ENCODE assay signal across 2 cellular contexts in the genomic region with DNA sequence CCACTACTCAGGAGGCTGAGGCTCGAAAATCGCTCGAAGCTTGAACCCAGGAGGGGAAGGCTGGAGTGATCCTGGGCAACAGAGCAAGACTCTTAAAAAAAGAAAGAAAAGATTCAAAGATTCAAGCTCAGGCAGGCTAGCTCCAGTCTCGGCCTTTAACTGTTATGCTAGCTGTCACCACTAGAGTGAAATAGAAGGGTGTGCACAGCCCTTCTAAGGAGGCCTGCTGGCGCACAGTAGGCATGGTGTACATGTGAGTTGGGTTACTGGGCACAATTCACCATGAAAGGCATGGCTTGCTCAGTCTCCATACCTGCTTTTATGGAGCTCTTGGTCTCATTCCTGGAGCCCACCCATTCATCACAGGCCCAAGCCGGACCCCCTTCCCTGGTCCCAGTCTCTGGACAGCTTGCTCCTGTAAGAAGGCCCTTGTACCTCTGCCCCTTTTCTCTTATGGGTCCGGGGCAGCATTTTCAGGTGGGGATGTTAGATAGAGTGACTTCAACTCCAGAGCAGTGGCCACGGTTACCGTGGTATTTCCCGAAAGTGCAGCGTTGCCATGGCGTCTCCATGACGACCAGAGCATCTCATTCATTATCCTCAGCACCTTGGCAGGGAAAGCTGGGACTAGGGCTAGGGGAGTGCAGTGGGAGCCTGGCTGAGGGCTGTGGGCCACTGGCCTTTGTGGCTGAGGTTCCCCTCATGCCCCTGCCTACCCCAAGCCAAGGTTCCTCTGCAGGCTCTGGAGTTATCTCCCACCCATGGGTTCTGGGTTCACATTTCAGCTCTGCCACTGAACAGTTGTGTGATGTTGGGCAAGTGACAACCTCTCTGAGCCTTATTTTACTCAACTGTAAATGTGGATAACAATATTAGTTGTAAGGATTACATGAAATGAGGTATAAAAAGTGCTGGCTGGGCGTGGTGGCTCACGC.
TF ChIP-seq lines count a peak whose summit lies in the region.

No MANE protein-coding gene starts in this region.

TF ChIP-seq in HCT116, 20 proteins besides CTCF, POLR2A, EP300 and RAD21:
- TF ChIP-seq FOSL1 (IDR thresholded peaks at IDR 0.05; ENCODE audit: low read depth): no peak
- TF ChIP-seq SIN3A (IDR thresholded peaks at IDR 0.05; ENCODE audit: low read depth): no peak
- TF ChIP-seq SP1 (IDR thresholded peaks at IDR 0.05; ENCODE audit: low read depth): no peak
- no peak for TF ChIP-seq ZNF274 (IDR thresholded peaks at IDR 0.05; ENCODE audit: low read depth, low read length)
- TF ChIP-seq POLR2AphosphoS5 (IDR thresholded peaks at IDR 0.05; ENCODE audit: low read depth, low read length): no peak
- TF ChIP-seq ELF1 (IDR thresholded peaks at IDR 0.05; ENCODE audit: borderline replicate concordance, low read depth): no peak
- no peak for TF ChIP-seq EGR1 (IDR thresholded peaks at IDR 0.05; ENCODE audit: low read depth)
- TF ChIP-seq, protein P1, sequence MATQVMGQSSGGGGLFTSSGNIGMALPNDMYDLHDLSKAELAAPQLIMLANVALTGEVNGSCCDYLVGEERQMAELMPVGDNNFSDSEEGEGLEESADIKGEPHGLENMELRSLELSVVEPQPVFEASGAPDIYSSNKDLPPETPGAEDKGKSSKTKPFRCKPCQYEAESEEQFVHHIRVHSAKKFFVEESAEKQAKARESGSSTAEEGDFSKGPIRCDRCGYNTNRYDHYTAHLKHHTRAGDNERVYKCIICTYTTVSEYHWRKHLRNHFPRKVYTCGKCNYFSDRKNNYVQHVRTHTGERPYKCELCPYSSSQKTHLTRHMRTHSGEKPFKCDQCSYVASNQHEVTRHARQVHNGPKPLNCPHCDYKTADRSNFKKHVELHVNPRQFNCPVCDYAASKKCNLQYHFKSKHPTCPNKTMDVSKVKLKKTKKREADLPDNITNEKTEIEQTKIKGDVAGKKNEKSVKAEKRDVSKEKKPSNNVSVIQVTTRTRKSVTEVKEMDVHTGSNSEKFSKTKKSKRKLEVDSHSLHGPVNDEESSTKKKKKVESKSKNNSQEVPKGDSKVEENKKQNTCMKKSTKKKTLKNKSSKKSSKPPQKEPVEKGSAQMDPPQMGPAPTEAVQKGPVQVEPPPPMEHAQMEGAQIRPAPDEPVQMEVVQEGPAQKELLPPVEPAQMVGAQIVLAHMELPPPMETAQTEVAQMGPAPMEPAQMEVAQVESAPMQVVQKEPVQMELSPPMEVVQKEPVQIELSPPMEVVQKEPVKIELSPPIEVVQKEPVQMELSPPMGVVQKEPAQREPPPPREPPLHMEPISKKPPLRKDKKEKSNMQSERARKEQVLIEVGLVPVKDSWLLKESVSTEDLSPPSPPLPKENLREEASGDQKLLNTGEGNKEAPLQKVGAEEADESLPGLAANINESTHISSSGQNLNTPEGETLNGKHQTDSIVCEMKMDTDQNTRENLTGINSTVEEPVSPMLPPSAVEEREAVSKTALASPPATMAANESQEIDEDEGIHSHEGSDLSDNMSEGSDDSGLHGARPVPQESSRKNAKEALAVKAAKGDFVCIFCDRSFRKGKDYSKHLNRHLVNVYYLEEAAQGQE (IDR thresholded peaks at IDR 0.05; ENCODE audit: low read depth): no peak
- TF ChIP-seq CBX3 (IDR thresholded peaks at IDR 0.05; ENCODE audit: low read depth): no peak
- TF ChIP-seq TCF7L2 (IDR thresholded peaks at IDR 0.05; ENCODE audit: borderline replicate concordance, extremely low read depth, insufficient read depth, insufficient read length): no peak
- TF ChIP-seq ZFX (IDR thresholded peaks at IDR 0.05): no peak
- TF ChIP-seq, protein P2, sequence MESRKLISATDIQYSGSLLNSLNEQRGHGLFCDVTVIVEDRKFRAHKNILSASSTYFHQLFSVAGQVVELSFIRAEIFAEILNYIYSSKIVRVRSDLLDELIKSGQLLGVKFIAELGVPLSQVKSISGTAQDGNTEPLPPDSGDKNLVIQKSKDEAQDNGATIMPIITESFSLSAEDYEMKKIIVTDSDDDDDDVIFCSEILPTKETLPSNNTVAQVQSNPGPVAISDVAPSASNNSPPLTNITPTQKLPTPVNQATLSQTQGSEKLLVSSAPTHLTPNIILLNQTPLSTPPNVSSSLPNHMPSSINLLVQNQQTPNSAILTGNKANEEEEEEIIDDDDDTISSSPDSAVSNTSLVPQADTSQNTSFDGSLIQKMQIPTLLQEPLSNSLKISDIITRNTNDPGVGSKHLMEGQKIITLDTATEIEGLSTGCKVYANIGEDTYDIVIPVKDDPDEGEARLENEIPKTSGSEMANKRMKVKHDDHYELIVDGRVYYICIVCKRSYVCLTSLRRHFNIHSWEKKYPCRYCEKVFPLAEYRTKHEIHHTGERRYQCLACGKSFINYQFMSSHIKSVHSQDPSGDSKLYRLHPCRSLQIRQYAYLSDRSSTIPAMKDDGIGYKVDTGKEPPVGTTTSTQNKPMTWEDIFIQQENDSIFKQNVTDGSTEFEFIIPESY (IDR thresholded peaks at IDR 0.05; ENCODE audit: extremely low read depth, insufficient replicate concordance, low read length): no peak
- TF ChIP-seq YY1 (IDR thresholded peaks at IDR 0.05; ENCODE audit: extremely low read depth, insufficient replicate concordance, low read depth, low read length): no peak
- TF ChIP-seq EZH2 (IDR thresholded peaks at IDR 0.05): no peak
- TF ChIP-seq CEBPB (IDR thresholded peaks at IDR 0.05; ENCODE audit: low read depth): no peak
- TF ChIP-seq JUND (IDR thresholded peaks at IDR 0.05): no peak
- TF ChIP-seq, protein P3, sequence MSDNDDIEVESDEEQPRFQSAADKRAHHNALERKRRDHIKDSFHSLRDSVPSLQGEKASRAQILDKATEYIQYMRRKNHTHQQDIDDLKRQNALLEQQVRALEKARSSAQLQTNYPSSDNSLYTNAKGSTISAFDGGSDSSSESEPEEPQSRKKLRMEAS (IDR thresholded peaks at IDR 0.05): no peak
- no peak for TF ChIP-seq ATF3 (IDR thresholded peaks at IDR 0.05)
- TF ChIP-seq EZH2phosphoT487 (IDR thresholded peaks at IDR 0.05; ENCODE audit: borderline replicate concordance): no peak

TF ChIP-seq in HepG2, 621 proteins besides CTCF, POLR2A, EP300 and RAD21:
- TF ChIP-seq ZKSCAN1 (IDR thresholded peaks at IDR 0.05; ENCODE audit: low read length): peak; percentile 98
- no peak for TF ChIP-seq IKZF4 (CRISPR knock-in tag; IDR thresholded peaks at IDR 0.05; ENCODE audit: borderline replicate concordance, low read depth, not compliant biosample characterization)
- TF ChIP-seq ZNF354B (CRISPR knock-in tag; IDR thresholded peaks at IDR 0.05): no peak
- TF ChIP-seq RFX1 (IDR thresholded peaks at IDR 0.05): peak; percentile 70
- TF ChIP-seq RFX3 (CRISPR knock-in tag; IDR thresholded peaks at IDR 0.05): peak; percentile 68
- no peak for TF ChIP-seq HBP1 (CRISPR knock-in tag; IDR thresholded peaks at IDR 0.05; ENCODE audit: low read depth)
- TF ChIP-seq, protein P4, sequence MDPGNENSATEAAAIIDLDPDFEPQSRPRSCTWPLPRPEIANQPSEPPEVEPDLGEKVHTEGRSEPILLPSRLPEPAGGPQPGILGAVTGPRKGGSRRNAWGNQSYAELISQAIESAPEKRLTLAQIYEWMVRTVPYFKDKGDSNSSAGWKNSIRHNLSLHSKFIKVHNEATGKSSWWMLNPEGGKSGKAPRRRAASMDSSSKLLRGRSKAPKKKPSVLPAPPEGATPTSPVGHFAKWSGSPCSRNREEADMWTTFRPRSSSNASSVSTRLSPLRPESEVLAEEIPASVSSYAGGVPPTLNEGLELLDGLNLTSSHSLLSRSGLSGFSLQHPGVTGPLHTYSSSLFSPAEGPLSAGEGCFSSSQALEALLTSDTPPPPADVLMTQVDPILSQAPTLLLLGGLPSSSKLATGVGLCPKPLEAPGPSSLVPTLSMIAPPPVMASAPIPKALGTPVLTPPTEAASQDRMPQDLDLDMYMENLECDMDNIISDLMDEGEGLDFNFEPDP (CRISPR knock-in tag; conservative IDR thresholded peaks at IDR 0.05): 0 out of 2 replicates have a peak, but pooled peaks have one; percentile 71
- TF ChIP-seq PLRG1 (conservative IDR thresholded peaks at IDR 0.05): no peak
- no peak for TF ChIP-seq TFAP4 (IDR thresholded peaks at IDR 0.05; ENCODE audit: borderline replicate concordance, low read depth)
- no peak for TF ChIP-seq ZNF597 (CRISPR knock-in tag; IDR thresholded peaks at IDR 0.05)
- TF ChIP-seq GATAD2A (CRISPR knock-in tag; IDR thresholded peaks at IDR 0.05): no peak
- TF ChIP-seq, protein P5, sequence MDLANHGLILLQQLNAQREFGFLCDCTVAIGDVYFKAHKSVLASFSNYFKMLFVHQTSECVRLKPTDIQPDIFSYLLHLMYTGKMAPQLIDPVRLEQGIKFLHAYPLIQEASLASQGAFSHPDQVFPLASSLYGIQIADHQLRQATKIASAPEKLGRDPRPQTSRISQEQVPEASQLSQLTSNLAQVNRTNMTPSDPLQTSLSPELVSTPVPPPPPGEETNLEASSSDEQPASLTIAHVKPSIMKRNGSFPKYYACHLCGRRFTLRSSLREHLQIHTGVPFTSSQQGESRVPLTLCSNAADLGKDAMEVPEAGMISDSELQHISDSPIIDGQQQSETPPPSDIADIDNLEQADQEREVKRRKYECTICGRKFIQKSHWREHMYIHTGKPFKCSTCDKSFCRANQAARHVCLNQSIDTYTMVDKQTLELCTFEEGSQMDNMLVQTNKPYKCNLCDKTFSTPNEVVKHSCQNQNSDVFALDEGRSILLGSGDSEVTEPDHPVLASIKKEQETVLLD (CRISPR knock-in tag; IDR thresholded peaks at IDR 0.05; ENCODE audit: low read depth): no peak
- no peak for TF ChIP-seq GPBP1L1 (CRISPR knock-in tag; IDR thresholded peaks at IDR 0.05)
- TF ChIP-seq U2AF2 (IDR thresholded peaks at IDR 0.05; ENCODE audit: low read depth, low read length): no peak
- no peak for TF ChIP-seq MAFF (IDR thresholded peaks at IDR 0.05; ENCODE audit: low read depth, low read length)
- TF ChIP-seq RBM22 (optimal IDR thresholded peaks at IDR 0.05; ENCODE audit: low read length): peak; percentile 42
- no peak for TF ChIP-seq IRF2 (CRISPR knock-in tag; IDR thresholded peaks at IDR 0.05)
- no peak for TF ChIP-seq SIX1 (CRISPR knock-in tag; IDR thresholded peaks at IDR 0.05; ENCODE audit: borderline replicate concordance)
- no peak for TF ChIP-seq NRL (CRISPR knock-in tag; IDR thresholded peaks at IDR 0.05; ENCODE audit: borderline replicate concordance)
- TF ChIP-seq ZNF569 (CRISPR knock-in tag; IDR thresholded peaks at IDR 0.05; ENCODE audit: borderline replicate concordance): no peak
- TF ChIP-seq BRCA1 (CRISPR knock-in tag; IDR thresholded peaks at IDR 0.05): no peak
- TF ChIP-seq ZNF737 (CRISPR knock-in tag; IDR thresholded peaks at IDR 0.05; ENCODE audit: borderline replicate concordance): no peak
- TF ChIP-seq FOSL2 (CRISPR knock-in tag; IDR thresholded peaks at IDR 0.05): no peak
